In the genomic region with DNA sequence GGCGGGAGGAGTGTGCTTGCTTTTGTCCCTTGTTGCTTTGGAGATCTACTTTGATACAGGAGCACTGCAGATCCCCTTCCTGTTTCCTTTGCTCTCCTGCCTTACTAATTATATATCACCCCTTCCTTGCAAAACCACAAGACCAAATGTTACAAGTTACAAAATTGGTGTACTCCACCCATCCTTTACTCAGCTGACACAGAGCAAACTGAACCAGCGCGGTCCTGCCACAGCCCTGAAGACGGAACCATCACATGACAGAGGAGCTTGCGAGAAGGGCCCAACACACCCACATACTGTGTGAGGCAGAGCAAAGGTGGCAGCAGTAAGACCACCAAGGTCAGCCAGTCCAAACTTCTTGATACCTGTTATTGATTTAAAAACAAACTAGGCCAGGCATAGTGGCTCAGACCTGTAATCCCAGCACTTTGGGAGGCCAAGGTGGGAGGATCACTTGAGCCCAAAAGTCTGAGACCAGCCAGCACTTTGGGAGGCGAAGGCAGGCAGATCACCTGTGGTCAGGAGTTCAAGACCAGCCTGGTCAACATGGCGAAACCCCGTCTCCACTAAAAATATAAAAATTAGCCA, we compare ENCODE assay signal across 1 cellular context.
TF ChIP-seq lines count a peak whose summit lies in the region.

No MANE protein-coding gene starts in this region.

TF ChIP-seq in HepG2, 621 proteins besides CTCF, POLR2A, EP300 and RAD21 (continued from another document and continues in another):
- TF ChIP-seq GTF3A (CRISPR knock-in tag; conservative IDR thresholded peaks at IDR 0.05): no peak; the same call in 1 of the 2 replicates
- peak; percentile 65 for TF ChIP-seq RARA (CRISPR knock-in tag; IDR thresholded peaks at IDR 0.05)
- peak; percentile 71; the same call in 1 of the 2 replicates for TF ChIP-seq HOXD1 (CRISPR knock-in tag; IDR thresholded peaks at IDR 0.05)
- TF ChIP-seq TEAD2 (CRISPR knock-in tag; IDR thresholded peaks at IDR 0.05): no peak
- peak; percentile 56; the same call in 1 of the 2 replicates for TF ChIP-seq BORCS8-MEF2B (CRISPR knock-in tag; IDR thresholded peaks at IDR 0.05)
- TF ChIP-seq, protein P1, sequence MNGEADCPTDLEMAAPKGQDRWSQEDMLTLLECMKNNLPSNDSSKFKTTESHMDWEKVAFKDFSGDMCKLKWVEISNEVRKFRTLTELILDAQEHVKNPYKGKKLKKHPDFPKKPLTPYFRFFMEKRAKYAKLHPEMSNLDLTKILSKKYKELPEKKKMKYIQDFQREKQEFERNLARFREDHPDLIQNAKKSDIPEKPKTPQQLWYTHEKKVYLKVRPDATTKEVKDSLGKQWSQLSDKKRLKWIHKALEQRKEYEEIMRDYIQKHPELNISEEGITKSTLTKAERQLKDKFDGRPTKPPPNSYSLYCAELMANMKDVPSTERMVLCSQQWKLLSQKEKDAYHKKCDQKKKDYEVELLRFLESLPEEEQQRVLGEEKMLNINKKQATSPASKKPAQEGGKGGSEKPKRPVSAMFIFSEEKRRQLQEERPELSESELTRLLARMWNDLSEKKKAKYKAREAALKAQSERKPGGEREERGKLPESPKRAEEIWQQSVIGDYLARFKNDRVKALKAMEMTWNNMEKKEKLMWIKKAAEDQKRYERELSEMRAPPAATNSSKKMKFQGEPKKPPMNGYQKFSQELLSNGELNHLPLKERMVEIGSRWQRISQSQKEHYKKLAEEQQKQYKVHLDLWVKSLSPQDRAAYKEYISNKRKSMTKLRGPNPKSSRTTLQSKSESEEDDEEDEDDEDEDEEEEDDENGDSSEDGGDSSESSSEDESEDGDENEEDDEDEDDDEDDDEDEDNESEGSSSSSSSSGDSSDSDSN (CRISPR knock-in tag; IDR thresholded peaks at IDR 0.05): no peak
- TF ChIP-seq, protein P2, sequence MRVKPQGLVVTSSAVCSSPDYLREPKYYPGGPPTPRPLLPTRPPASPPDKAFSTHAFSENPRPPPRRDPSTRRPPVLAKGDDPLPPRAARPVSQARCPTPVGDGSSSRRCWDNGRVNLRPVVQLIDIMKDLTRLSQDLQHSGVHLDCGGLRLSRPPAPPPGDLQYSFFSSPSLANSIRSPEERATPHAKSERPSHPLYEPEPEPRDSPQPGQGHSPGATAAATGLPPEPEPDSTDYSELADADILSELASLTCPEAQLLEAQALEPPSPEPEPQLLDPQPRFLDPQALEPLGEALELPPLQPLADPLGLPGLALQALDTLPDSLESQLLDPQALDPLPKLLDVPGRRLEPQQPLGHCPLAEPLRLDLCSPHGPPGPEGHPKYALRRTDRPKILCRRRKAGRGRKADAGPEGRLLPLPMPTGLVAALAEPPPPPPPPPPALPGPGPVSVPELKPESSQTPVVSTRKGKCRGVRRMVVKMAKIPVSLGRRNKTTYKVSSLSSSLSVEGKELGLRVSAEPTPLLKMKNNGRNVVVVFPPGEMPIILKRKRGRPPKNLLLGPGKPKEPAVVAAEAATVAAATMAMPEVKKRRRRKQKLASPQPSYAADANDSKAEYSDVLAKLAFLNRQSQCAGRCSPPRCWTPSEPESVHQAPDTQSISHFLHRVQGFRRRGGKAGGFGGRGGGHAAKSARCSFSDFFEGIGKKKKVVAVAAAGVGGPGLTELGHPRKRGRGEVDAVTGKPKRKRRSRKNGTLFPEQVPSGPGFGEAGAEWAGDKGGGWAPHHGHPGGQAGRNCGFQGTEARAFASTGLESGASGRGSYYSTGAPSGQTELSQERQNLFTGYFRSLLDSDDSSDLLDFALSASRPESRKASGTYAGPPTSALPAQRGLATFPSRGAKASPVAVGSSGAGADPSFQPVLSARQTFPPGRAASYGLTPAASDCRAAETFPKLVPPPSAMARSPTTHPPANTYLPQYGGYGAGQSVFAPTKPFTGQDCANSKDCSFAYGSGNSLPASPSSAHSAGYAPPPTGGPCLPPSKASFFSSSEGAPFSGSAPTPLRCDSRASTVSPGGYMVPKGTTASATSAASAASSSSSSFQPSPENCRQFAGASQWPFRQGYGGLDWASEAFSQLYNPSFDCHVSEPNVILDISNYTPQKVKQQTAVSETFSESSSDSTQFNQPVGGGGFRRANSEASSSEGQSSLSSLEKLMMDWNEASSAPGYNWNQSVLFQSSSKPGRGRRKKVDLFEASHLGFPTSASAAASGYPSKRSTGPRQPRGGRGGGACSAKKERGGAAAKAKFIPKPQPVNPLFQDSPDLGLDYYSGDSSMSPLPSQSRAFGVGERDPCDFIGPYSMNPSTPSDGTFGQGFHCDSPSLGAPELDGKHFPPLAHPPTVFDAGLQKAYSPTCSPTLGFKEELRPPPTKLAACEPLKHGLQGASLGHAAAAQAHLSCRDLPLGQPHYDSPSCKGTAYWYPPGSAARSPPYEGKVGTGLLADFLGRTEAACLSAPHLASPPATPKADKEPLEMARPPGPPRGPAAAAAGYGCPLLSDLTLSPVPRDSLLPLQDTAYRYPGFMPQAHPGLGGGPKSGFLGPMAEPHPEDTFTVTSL (CRISPR knock-in tag; IDR thresholded peaks at IDR 0.05; ENCODE audit: borderline replicate concordance): no peak
- TF ChIP-seq ZBTB7B (CRISPR knock-in tag; IDR thresholded peaks at IDR 0.05): peak; percentile 100
- peak; percentile 80; the same call in 1 of the 2 replicates for TF ChIP-seq ZNF614 (CRISPR knock-in tag; IDR thresholded peaks at IDR 0.05; ENCODE audit: borderline replicate concordance)
- peak; percentile 65 for TF ChIP-seq ZKSCAN8 (CRISPR knock-in tag; IDR thresholded peaks at IDR 0.05; ENCODE audit: borderline replicate concordance)
- TF ChIP-seq, protein P3, sequence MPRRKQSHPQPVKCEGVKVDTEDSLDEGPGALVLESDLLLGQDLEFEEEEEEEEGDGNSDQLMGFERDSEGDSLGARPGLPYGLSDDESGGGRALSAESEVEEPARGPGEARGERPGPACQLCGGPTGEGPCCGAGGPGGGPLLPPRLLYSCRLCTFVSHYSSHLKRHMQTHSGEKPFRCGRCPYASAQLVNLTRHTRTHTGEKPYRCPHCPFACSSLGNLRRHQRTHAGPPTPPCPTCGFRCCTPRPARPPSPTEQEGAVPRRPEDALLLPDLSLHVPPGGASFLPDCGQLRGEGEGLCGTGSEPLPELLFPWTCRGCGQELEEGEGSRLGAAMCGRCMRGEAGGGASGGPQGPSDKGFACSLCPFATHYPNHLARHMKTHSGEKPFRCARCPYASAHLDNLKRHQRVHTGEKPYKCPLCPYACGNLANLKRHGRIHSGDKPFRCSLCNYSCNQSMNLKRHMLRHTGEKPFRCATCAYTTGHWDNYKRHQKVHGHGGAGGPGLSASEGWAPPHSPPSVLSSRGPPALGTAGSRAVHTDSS (CRISPR knock-in tag; conservative IDR thresholded peaks at IDR 0.05): no peak
- TF ChIP-seq ZFY (CRISPR knock-in tag; IDR thresholded peaks at IDR 0.05): 0 out of 2 replicates have a peak, but pooled peaks have one; percentile 16
- TF ChIP-seq RARG (CRISPR knock-in tag; IDR thresholded peaks at IDR 0.05; ENCODE audit: low read depth): no peak
- no peak for TF ChIP-seq TCF12 (IDR thresholded peaks at IDR 0.05)
- TF ChIP-seq TCF12 (CRISPR knock-in tag; IDR thresholded peaks at IDR 0.05): no peak; the same call in 1 of the 2 replicates
- TF ChIP-seq, protein P4, sequence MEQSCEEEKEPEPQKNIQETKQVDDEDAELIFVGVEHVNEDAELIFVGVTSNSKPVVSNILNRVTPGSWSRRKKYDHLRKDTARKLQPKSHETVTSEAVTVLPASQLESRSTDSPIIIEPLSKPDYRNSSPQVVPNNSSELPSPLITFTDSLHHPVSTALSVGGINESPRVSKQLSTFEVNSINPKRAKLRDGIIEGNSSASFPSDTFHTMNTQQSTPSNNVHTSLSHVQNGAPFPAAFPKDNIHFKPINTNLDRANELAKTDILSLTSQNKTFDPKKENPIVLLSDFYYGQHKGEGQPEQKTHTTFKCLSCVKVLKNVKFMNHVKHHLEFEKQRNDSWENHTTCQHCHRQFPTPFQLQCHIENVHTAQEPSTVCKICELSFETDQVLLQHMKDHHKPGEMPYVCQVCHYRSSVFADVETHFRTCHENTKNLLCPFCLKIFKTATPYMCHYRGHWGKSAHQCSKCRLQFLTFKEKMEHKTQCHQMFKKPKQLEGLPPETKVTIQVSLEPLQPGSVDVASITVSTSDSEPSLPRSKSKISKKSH (CRISPR knock-in tag; IDR thresholded peaks at IDR 0.05; ENCODE audit: borderline replicate concordance): peak; percentile 82; the same call in 1 of the 2 replicates
- TF ChIP-seq, protein P5, sequence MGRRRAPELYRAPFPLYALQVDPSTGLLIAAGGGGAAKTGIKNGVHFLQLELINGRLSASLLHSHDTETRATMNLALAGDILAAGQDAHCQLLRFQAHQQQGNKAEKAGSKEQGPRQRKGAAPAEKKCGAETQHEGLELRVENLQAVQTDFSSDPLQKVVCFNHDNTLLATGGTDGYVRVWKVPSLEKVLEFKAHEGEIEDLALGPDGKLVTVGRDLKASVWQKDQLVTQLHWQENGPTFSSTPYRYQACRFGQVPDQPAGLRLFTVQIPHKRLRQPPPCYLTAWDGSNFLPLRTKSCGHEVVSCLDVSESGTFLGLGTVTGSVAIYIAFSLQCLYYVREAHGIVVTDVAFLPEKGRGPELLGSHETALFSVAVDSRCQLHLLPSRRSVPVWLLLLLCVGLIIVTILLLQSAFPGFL (CRISPR knock-in tag; IDR thresholded peaks at IDR 0.05): 0 out of 2 replicates have a peak, but pooled peaks have one; percentile 44
- TF ChIP-seq ISX (CRISPR knock-in tag; conservative IDR thresholded peaks at IDR 0.05): no peak
- TF ChIP-seq, protein P6, sequence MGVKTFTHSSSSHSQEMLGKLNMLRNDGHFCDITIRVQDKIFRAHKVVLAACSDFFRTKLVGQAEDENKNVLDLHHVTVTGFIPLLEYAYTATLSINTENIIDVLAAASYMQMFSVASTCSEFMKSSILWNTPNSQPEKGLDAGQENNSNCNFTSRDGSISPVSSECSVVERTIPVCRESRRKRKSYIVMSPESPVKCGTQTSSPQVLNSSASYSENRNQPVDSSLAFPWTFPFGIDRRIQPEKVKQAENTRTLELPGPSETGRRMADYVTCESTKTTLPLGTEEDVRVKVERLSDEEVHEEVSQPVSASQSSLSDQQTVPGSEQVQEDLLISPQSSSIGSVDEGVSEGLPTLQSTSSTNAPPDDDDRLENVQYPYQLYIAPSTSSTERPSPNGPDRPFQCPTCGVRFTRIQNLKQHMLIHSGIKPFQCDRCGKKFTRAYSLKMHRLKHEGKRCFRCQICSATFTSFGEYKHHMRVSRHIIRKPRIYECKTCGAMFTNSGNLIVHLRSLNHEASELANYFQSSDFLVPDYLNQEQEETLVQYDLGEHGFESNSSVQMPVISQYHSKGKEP (CRISPR knock-in tag; IDR thresholded peaks at IDR 0.05): no peak
- TF ChIP-seq FLYWCH1 (CRISPR knock-in tag; IDR thresholded peaks at IDR 0.05): no peak
- TF ChIP-seq, protein P7, sequence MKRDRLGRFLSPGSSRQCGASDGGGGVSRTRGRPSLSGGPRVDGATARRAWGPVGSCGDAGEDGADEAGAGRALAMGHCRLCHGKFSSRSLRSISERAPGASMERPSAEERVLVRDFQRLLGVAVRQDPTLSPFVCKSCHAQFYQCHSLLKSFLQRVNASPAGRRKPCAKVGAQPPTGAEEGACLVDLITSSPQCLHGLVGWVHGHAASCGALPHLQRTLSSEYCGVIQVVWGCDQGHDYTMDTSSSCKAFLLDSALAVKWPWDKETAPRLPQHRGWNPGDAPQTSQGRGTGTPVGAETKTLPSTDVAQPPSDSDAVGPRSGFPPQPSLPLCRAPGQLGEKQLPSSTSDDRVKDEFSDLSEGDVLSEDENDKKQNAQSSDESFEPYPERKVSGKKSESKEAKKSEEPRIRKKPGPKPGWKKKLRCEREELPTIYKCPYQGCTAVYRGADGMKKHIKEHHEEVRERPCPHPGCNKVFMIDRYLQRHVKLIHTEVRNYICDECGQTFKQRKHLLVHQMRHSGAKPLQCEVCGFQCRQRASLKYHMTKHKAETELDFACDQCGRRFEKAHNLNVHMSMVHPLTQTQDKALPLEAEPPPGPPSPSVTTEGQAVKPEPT (CRISPR knock-in tag; IDR thresholded peaks at IDR 0.05; ENCODE audit: low read depth): no peak
- 0 out of 2 replicates have a peak, but pooled peaks have one; percentile 22 for TF ChIP-seq HIVEP1 (CRISPR knock-in tag; IDR thresholded peaks at IDR 0.05)
- peak; percentile 65 for TF ChIP-seq KMT2A (CRISPR knock-in tag; IDR thresholded peaks at IDR 0.05)
- TF ChIP-seq GATA4 (IDR thresholded peaks at IDR 0.05; ENCODE audit: borderline replicate concordance, low read depth): no peak
- TF ChIP-seq ZIK1 (CRISPR knock-in tag; IDR thresholded peaks at IDR 0.05; ENCODE audit: borderline replicate concordance, low read depth): no peak
- TF ChIP-seq ZNF678 (CRISPR knock-in tag; IDR thresholded peaks at IDR 0.05): no peak
- TF ChIP-seq MEIS2 (CRISPR knock-in tag; IDR thresholded peaks at IDR 0.05): peak; percentile 83; the same call in 1 of the 2 replicates
- TF ChIP-seq, protein P8, sequence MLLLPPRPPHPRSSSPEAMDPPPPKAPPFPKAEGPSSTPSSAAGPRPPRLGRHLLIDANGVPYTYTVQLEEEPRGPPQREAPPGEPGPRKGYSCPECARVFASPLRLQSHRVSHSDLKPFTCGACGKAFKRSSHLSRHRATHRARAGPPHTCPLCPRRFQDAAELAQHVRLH (CRISPR knock-in tag; IDR thresholded peaks at IDR 0.05; ENCODE audit: borderline replicate concordance, low read depth): peak; percentile 62; the same call in 1 of the 2 replicates
- TF ChIP-seq FOSL1 (CRISPR knock-in tag; IDR thresholded peaks at IDR 0.05; ENCODE audit: borderline replicate concordance): no peak
- TF ChIP-seq ZNF552 (CRISPR knock-in tag; IDR thresholded peaks at IDR 0.05; ENCODE audit: borderline replicate concordance): no peak; the same call in 1 of the 2 replicates
- no peak for TF ChIP-seq NFE2L1 (CRISPR knock-in tag; IDR thresholded peaks at IDR 0.05; ENCODE audit: borderline replicate concordance)
- TF ChIP-seq, protein P9, sequence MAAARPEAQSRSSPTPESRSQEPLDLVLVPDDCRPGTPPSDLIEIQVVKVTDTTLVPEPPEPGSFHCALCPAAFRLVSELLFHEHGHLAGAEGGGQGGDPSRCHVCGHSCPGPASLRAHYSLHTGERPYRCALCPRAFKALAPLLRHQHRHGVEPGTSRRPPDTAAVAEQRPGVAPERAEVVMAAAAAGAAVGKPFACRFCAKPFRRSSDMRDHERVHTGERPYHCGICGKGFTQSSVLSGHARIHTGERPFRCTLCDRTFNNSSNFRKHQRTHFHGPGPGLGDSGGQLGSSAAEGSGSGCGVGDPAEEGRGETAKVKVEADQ (CRISPR knock-in tag; IDR thresholded peaks at IDR 0.05; ENCODE audit: borderline replicate concordance): no peak
- no peak for TF ChIP-seq PLRG1 (conservative IDR thresholded peaks at IDR 0.05)
- no peak; the same call in 1 of the 2 replicates for TF ChIP-seq MZF1 (CRISPR knock-in tag; IDR thresholded peaks at IDR 0.05; ENCODE audit: borderline replicate concordance)
- TF ChIP-seq, protein P10, sequence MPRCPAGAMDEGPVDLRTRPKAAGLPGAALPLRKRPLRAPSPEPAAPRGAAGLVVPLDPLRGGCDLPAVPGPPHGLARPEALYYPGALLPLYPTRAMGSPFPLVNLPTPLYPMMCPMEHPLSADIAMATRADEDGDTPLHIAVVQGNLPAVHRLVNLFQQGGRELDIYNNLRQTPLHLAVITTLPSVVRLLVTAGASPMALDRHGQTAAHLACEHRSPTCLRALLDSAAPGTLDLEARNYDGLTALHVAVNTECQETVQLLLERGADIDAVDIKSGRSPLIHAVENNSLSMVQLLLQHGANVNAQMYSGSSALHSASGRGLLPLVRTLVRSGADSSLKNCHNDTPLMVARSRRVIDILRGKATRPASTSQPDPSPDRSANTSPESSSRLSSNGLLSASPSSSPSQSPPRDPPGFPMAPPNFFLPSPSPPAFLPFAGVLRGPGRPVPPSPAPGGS (CRISPR knock-in tag; IDR thresholded peaks at IDR 0.05): 0 out of 2 replicates have a peak, but pooled peaks have one; percentile 49
